Comparison of ENCODE assay signal across 8 cellular contexts in genomic region chr20:50929299-50930138, GRCh38. TPM values are rescaled to one million over a fixed set of nuclear protein-coding genes. Genes with fewer than 3 reads are reported as not detected.
DNase-seq lines count a peak whose midpoint lies in the region; ATAC-seq and TF ChIP-seq lines count a peak whose summit lies in the region.

No MANE protein-coding gene starts in this region.

- DNase-seq in AG08395 (ENCODE audit: low spot score) (peak; percentile 85), NCI-H226 (peak; percentile 85), cerebellar nuclear complex (lab: John Stamatoyannopoulos, UW) (peak; percentile 3 to 19), kidney epithelial cell (ENCODE audit: low read depth) (peak; percentile 89)
- peak; percentile 62 to 86 (median 78) for DNase-seq in activated CD4-positive, CD25-positive, alpha-beta regulatory T cell (lab: John Stamatoyannopoulos, UW)
- DNase-seq in stimulated activated CD4-positive, alpha-beta T cell treated with anti-CD3 and anti-CD28 coated beads, Interleukin-15, amount 100 ng/mL, for 24 hours, result peak; percentile 96

- TF ChIP-seq CTCF in kidney epithelial cell (IDR thresholded peaks at IDR 0.05; ENCODE audit: insufficient read depth, low read length, poor library complexity, severe bottlenecking), result peak; percentile 99

- peaks cover 1% of the 10 kb centered on the region for H3K36me3 ChIP-seq in kidney epithelial cell (ENCODE audit: control insufficient read depth, insufficient read depth, low read length)

- ATAC-seq in GM18873 (IDR thresholded peaks at IDR 0.05; ENCODE audit: low FRiP score, unreplicated experiment) (peak; percentile 44), HG03280 (IDR thresholded peaks at IDR 0.05; ENCODE audit: unreplicated experiment) (peak; percentile 57)

- H3K27me3 ChIP-seq in kidney epithelial cell (ENCODE audit: control insufficient read depth, insufficient read depth, low read length), result no peaks in the 10 kb centered on the region

- peak overlapping the region; percentile 95 for H3K4me3 ChIP-seq in kidney epithelial cell (ENCODE audit: low read depth, low read length)

RNA-seq across cellular contexts. Expression of gene ADNP, which starts 1.7 kb away (rescaled TPM):
- total RNA-seq in kidney epithelial cell, result 45.4 and 59.7 TPM in 2 replicates

RNA-seq across cellular contexts. Expression of gene DPM1, which starts 28.8 kb away (rescaled TPM):
- 69.4 and 73.3 TPM in 2 replicates for total RNA-seq in kidney epithelial cell

RNA-seq across cellular contexts. Expression of gene MOCS3, which starts 29.1 kb away (rescaled TPM):
- total RNA-seq in kidney epithelial cell, result 9.5 and 10.0 TPM in 2 replicates

Comparison
In these comparisons a context has a peak if more than half of its experiments do, and no peak if none do; other contexts are left out.
1. Peak in every context shown above with its lines: DNase-seq, ATAC-seq and H3K4me3 ChIP-seq.
2. DNase-seq: peak in every context shown above with its lines; median percentile 96 in stimulated activated CD4-positive, alpha-beta T cell treated with anti-CD3 and anti-CD28 coated beads, Interleukin-15, amount 100 ng/mL, for 24 hours; 89 in kidney epithelial cell; 85 in AG08395; 85 in NCI-H226; 78 in activated CD4-positive, CD25-positive, alpha-beta regulatory T cell; 11 in cerebellar nuclear complex.